8 cellular contexts compared by ENCODE assay signal in the genomic region with DNA sequence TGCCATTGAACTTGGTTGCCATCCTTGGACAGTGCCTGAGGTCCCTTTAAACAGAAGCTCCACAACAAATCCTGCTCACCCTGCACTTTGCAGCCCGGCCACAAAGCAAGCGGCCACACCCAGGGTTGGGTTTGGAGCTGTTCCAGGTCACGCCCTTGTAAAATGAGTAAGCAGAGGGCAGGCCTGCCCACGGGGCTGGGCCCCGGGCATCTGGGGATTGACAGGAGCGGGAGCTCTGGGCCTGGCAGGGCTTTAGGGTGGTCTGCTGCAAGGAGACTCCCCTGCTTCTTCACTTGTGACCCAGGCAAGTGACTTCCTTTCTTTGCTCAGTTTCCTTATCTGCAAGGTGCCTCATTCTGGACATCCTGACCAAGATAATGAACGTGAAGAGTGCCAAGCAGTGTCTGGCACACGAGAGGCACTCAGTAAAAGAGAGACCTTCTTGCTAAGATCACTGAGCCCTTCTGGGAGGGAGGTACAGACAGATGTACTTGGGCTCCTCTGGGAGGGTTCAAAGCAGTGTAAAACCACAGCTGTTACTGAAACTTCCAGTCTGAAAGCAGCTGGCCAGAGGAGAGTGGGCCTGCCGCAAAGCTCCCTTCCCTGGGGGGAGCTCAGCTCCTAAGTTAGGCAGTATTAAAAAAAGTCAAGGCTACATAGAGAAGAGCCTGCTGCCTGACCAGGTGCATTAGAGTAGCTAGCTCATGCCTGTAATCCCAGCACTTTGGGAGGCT. TPM values are rescaled to one million over a fixed set of nuclear protein-coding genes. Genes with fewer than 3 reads are reported as not detected.
DNase-seq lines count a peak whose midpoint lies in the region; ATAC-seq and TF ChIP-seq lines count a peak whose summit lies in the region.

No MANE protein-coding gene starts in this region.

- no peaks in the 10 kb centered on the region for H3K36me3 ChIP-seq in upper lobe of right lung

- DNase-seq in SIG-M5 treated with dmso at 0.1 percent for 504 hours (lab: John Stamatoyannopoulos, UW; ENCODE audit: unreplicated experiment), result peak; percentile 78
- no peak for DNase-seq in SIG-M5 (lab: John Stamatoyannopoulos, UW)
- peak; percentile 21 for DNase-seq in NCI-H774 (lab: John Stamatoyannopoulos, UW)
- DNase-seq in activated CD8-positive, alpha-beta memory T cell treated with anti-CD3 and anti-CD28 coated beads for 1 hour (ENCODE audit: extremely low read depth in 1 of 2, low read depth in 1 of 2), result peak; percentile 44 to 57
- DNase-seq in erythroblast (lab: John Stamatoyannopoulos, UW), result peak; percentile 96
- peak; percentile 80 for DNase-seq in omental fat pad (ENCODE audit: low spot score)
- peak; percentile 91 for DNase-seq in upper lobe of right lung

- intact Hi-C loops in upper lobe of right lung (cut with DNase I), result no loop called here

- H3K27ac ChIP-seq in upper lobe of right lung, result peak overlapping the region; percentile 30

- no peaks in the 10 kb centered on the region for H3K9me3 ChIP-seq in upper lobe of right lung

- peak; percentile 97 for TF ChIP-seq POLR2A in erythroblast (IDR thresholded peaks at IDR 0.05; ENCODE audit: low read length)

- H3K4me1 ChIP-seq in upper lobe of right lung, result peaks cover 57% of the 10 kb centered on the region

- H3K4me3 ChIP-seq in upper lobe of right lung, result peak overlapping the region; percentile 10

- TF ChIP-seq CTCF in omental fat pad (IDR thresholded peaks at IDR 0.05) (no peak), upper lobe of right lung (IDR thresholded peaks at IDR 0.05) (no peak)

- peak; percentile 46 for ATAC-seq in HG03432 (IDR thresholded peaks at IDR 0.05; ENCODE audit: unreplicated experiment)
- ATAC-seq in omental fat pad (ENCODE audit: low FRiP score), result peak; percentile 73
- ATAC-seq in upper lobe of right lung, result peak; percentile 87

- no peaks in the 10 kb centered on the region for H3K27me3 ChIP-seq in upper lobe of right lung

RNA-seq across cellular contexts. Expression of a gene that starts 2.6 kb away (rescaled TPM):
- total RNA-seq in omental fat pad (1 to 10 TPM in 1 of 4 donors, under 1 TPM in 3; 0.31 to 1.5 (median 0.46) TPM), upper lobe of right lung (0.32 TPM)

RNA-seq across cellular contexts. Expression of a gene that starts 30.9 kb away (rescaled TPM):
- total RNA-seq in omental fat pad (100 to 1,000 TPM; 134 to 322 (median 179) TPM), upper lobe of right lung (242 TPM)

RNA-seq across cellular contexts. Expression of a gene that starts 44.4 kb away (rescaled TPM):
- total RNA-seq in omental fat pad, result 10 to 100 TPM; 30.6 to 71.7 (median 36.7) TPM
- 35.9 TPM for total RNA-seq in upper lobe of right lung
